25 cellular contexts compared by ENCODE assay signal in the genomic region with DNA sequence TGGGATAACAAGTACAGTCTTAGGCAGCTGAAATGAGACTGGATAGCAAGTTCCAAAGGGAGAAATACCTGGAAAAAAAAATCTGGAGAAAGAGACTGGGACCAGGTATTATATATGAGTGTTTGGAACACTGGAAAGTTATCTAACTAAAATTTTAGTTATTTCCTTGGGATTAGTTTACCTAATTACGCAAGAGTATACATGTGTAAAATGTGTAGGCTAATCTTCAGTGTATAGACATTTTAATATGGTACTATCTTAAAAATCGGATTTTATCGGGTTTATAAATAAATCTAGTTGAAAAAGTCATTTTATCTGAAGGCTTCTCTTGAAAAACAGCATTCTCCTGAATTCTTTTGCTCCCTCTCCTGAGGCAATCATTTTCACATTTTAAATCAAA.
"Had no signal": no experiment of that assay in that cellular context is flagged by ENCODE, and none has a peak within 500 bp of the region (broad histone marks: within the 10 kb centered on the region; RNA-seq: fewer than 3 reads in every experiment).

No MANE protein-coding gene starts in this region.

- H3K4me3 Mint-ChIP-seq: activated CD8-positive, alpha-beta T cell treated with anti-CD3 and anti-CD28 coated beads, Interleukin-2, amount 10 ng/mL, durations not matched to agents 7 days and 5 days; activated naive CD4-positive, alpha-beta T cell treated with anti-CD3 and anti-CD28 coated beads, Interleukin-2, amount 50 U/mL, for 24 hours; activated T-helper 1 cell treated with anti-CD3 and anti-CD28 coated beads, Interleukin-12 subunit alpha, Interleukin-12 subunit beta, Interleukin-2, Interleukin-4 antibody, amounts not matched to agents 30 ng/mL and 10 ng/mL and 1 ng/mL, durations not matched to agents 14 hours and 24 hours and 36 hours; natural killer cell; stimulated activated naive CD8-positive, alpha-beta T cell treated with anti-CD3 and anti-CD28 coated beads, Interleukin-15, Interleukin-2, amounts not matched to agents 100 ng/mL and 50 ng/mL, for 24 hours; T-helper 2 cell treated with Interferon-gamma antibody and Interleukin-4, amounts not matched to agents 5 μg/mL and 100 μg/mL, for 36 hours had no signal

- ATAC-seq: activated CD8-positive, alpha-beta T cell treated with anti-CD3 and anti-CD28 coated beads, Interleukin-2, amount 10 ng/mL, durations not matched to agents 7 days and 5 days; esophagus mucosa; natural killer cell; pancreas; right cardiac atrium had no signal

- H3K4me3 ChIP-seq: left ventricle myocardium inferior, pancreas, skin epidermis, tibial artery had no signal

- H3K9me3 ChIP-seq: left ventricle myocardium inferior, pancreas, tibial artery had no signal

- H3K36me3 ChIP-seq: brain microvascular endothelial cell, left ventricle myocardium inferior, pancreas, tibial artery had no signal

- H3K27me3 ChIP-seq: brain microvascular endothelial cell, pancreas, tibial artery had no signal

- H3K9me3 Mint-ChIP-seq: activated naive CD4-positive, alpha-beta T cell treated with anti-CD3 and anti-CD28 coated beads, Interleukin-2, amount 50 U/mL, for 24 hours; activated T-helper 1 cell treated with anti-CD3 and anti-CD28 coated beads, Interleukin-12 subunit alpha, Interleukin-12 subunit beta, Interleukin-2, Interleukin-4 antibody, amounts not matched to agents 30 ng/mL and 10 ng/mL and 1 ng/mL, durations not matched to agents 14 hours and 24 hours and 36 hours; natural killer cell; stimulated activated naive CD8-positive, alpha-beta T cell treated with anti-CD3 and anti-CD28 coated beads, Interleukin-15, Interleukin-2, amounts not matched to agents 100 ng/mL and 50 ng/mL, for 24 hours; T-helper 2 cell treated with Interferon-gamma antibody and Interleukin-4, amounts not matched to agents 5 μg/mL and 100 μg/mL, for 36 hours had no signal

- H3K27ac Mint-ChIP-seq: activated CD8-positive, alpha-beta T cell treated with anti-CD3 and anti-CD28 coated beads, Interleukin-2, amount 10 ng/mL, durations not matched to agents 7 days and 5 days; activated naive CD4-positive, alpha-beta T cell treated with anti-CD3 and anti-CD28 coated beads, Interleukin-2, amount 50 U/mL, for 24 hours; natural killer cell; stimulated activated naive CD8-positive, alpha-beta T cell treated with anti-CD3 and anti-CD28 coated beads, Interleukin-15, Interleukin-2, amounts not matched to agents 100 ng/mL and 50 ng/mL, for 24 hours; T-helper 2 cell treated with Interferon-gamma antibody and Interleukin-4, amounts not matched to agents 5 μg/mL and 100 μg/mL, for 36 hours had no signal

- H3K27me3 Mint-ChIP-seq: activated naive CD4-positive, alpha-beta T cell treated with anti-CD3 and anti-CD28 coated beads, Interleukin-2, amount 50 U/mL, for 24 hours; stimulated activated naive CD8-positive, alpha-beta T cell treated with anti-CD3 and anti-CD28 coated beads, Interleukin-15, Interleukin-2, amounts not matched to agents 100 ng/mL and 50 ng/mL, for 24 hours had no signal

- DNase-seq: activated CD4-positive, alpha-beta T cell treated with anti-CD3 and anti-CD28 coated beads for 1 hour; activated CD4-positive, alpha-beta T cell treated with anti-CD3 and anti-CD28 coated beads, Interleukin-2, amount 50 U/mL, for 1 hour; activated CD8-positive, alpha-beta T cell treated with anti-CD3 and anti-CD28 coated beads, Interleukin-2, amount 10 ng/mL, durations not matched to agents 7 days and 5 days; activated gamma-delta T cell treated with Interleukin-2 at 50 U/mL for 16 hours; aorta; brain microvascular endothelial cell; caudate nucleus; effector CD8-positive, alpha-beta T cell; foreskin melanocyte; left ventricle myocardium inferior; mammary epithelial cell; midbrain; natural killer cell; pancreas; right cardiac atrium; stimulated activated CD4-positive, alpha-beta T cell treated with anti-CD3 and anti-CD28 coated beads, Interleukin-1b, Interleukin-23, amount 100 ng/mL, for 48 hours; substantia nigra; tibial artery; WERI-Rb-1 had no signal

- H3K27ac ChIP-seq: brain microvascular endothelial cell, left ventricle myocardium inferior, pancreas, skin epidermis, tibial artery, WERI-Rb-1 had no signal

- H3K36me3 Mint-ChIP-seq: natural killer cell had no signal
